1 cellular context compared by ENCODE assay signal in genomic region chr17:7493941-7494340, GRCh38.
TF ChIP-seq lines count a peak whose summit lies in the region.

No MANE protein-coding gene starts in this region.

TF ChIP-seq in A549, 52 proteins besides CTCF, POLR2A, EP300 and RAD21:
- no peak for TF ChIP-seq NPAS2 (CRISPR knock-in tag; IDR thresholded peaks at IDR 0.05; ENCODE audit: borderline replicate concordance)
- no peak for TF ChIP-seq ELK1 (IDR thresholded peaks at IDR 0.05; ENCODE audit: low read depth, low read length)
- no peak for TF ChIP-seq HES2 (IDR thresholded peaks at IDR 0.05)
- no peak for TF ChIP-seq HOXB13 (CRISPR knock-in tag; IDR thresholded peaks at IDR 0.05; ENCODE audit: low read depth)
- TF ChIP-seq RNF2 (IDR thresholded peaks at IDR 0.05; ENCODE audit: borderline replicate concordance, low read depth), result no peak
- TF ChIP-seq RARB (CRISPR knock-in tag; IDR thresholded peaks at IDR 0.05), result no peak
- no peak for TF ChIP-seq ZNF302 (CRISPR knock-in tag; IDR thresholded peaks at IDR 0.05)
